ENCODE assay signal across 32 cellular contexts in genomic region chr11:57504511-57504910, GRCh38. TPM values are rescaled to one million over a fixed set of nuclear protein-coding genes. Genes with fewer than 3 reads are reported as not detected.
"Had no signal": no experiment of that assay in that cellular context is flagged by ENCODE, and none has a peak within 500 bp of the region (broad histone marks: within the 10 kb centered on the region; RNA-seq: fewer than 3 reads in every experiment).

No MANE protein-coding gene starts in this region.

- H3K27ac Mint-ChIP-seq: activated CD4-positive, alpha-beta T cell treated with anti-CD3 and anti-CD28 coated beads, Interleukin-2, amount 10 ng/mL, durations not matched to agents 7 days and 5 days; activated CD8-positive, alpha-beta T cell treated with anti-CD3 and anti-CD28 coated beads for 36 hours; activated naive CD8-positive, alpha-beta T cell treated with anti-CD3 and anti-CD28 coated beads for 36 hours; activated T-helper 17 cell treated with anti-CD3 and anti-CD28 coated beads, Interleukin-2, amount 50 U/mL, for 72 hours; effector memory CD8-positive, alpha-beta T cell; WTC11 had no signal

- H3K27ac ChIP-seq: ascending aorta, epithelial cell of prostate, esophagus squamous epithelium, gastroesophageal sphincter, heart right ventricle had no signal

- H3K27me3 Mint-ChIP-seq: activated CD4-positive, alpha-beta T cell treated with anti-CD3 and anti-CD28 coated beads, Interleukin-2, amount 10 ng/mL, durations not matched to agents 7 days and 5 days; activated CD8-positive, alpha-beta T cell treated with anti-CD3 and anti-CD28 coated beads for 36 hours; activated naive CD8-positive, alpha-beta T cell treated with anti-CD3 and anti-CD28 coated beads for 36 hours; activated T-helper 17 cell treated with anti-CD3 and anti-CD28 coated beads, Interleukin-2, amount 50 U/mL, for 72 hours; effector memory CD8-positive, alpha-beta T cell had no signal

- ATAC-seq: activated CD8-positive, alpha-beta T cell treated with anti-CD3 and anti-CD28 coated beads for 36 hours; activated T-cell treated with anti-CD3 and anti-CD28 coated beads, Interleukin-2, amount 50 U/mL, for 4 hours; activated T-helper 17 cell treated with anti-CD3 and anti-CD28 coated beads, Interleukin-2, amount 50 U/mL, for 72 hours; effector memory CD8-positive, alpha-beta T cell; gastroesophageal sphincter; heart right ventricle; WTC11 had no signal

- DNase-seq: activated CD4-positive, alpha-beta T cell treated with anti-CD3 and anti-CD28 coated beads for 1 hour; activated CD4-positive, alpha-beta T cell treated with anti-CD3 and anti-CD28 coated beads for 4 hours; activated CD4-positive, alpha-beta T cell treated with anti-CD3 and anti-CD28 coated beads, Interleukin-2, amount 10 ng/mL, durations not matched to agents 7 days and 5 days; activated CD4-positive, alpha-beta T cell treated with anti-CD3 and anti-CD28 coated beads, Interleukin-2, amount 50 U/mL, for 48 hours; activated CD8-positive, alpha-beta memory T cell treated with anti-CD3 and anti-CD28 coated beads for 24 hours; activated CD8-positive, alpha-beta T cell treated with anti-CD3 and anti-CD28 coated beads for 36 hours; activated effector memory CD4-positive, alpha-beta T cell treated with Interleukin-2 at 50 U/mL for 16 hours; activated gamma-delta T cell treated with Interleukin-2 at 50 U/mL for 16 hours; activated naive CD4-positive, alpha-beta T cell treated with anti-CD3 and anti-CD28 coated beads, Interleukin-2, amount 50 U/mL, for 16 hours; activated naive CD4-positive, alpha-beta T cell treated with Interleukin-2 at 50 U/mL for 16 hours; activated naive CD8-positive, alpha-beta T cell treated with anti-CD3 and anti-CD28 coated beads for 36 hours; activated T-cell treated with anti-CD3 and anti-CD28 coated beads, Interleukin-2, amount 50 U/mL, for 4 hours; caudate nucleus; cortex of kidney; dermis blood vessel endothelial cell; effector CD4-positive, alpha-beta T cell; effector memory CD8-positive, alpha-beta T cell; esophagus squamous epithelium; foreskin melanocyte; heart right ventricle; T-helper 2 cell had no signal

- H3K4me3 Mint-ChIP-seq: activated CD4-positive, alpha-beta T cell treated with anti-CD3 and anti-CD28 coated beads, Interleukin-2, amount 10 ng/mL, durations not matched to agents 7 days and 5 days; activated CD8-positive, alpha-beta T cell treated with anti-CD3 and anti-CD28 coated beads for 36 hours; activated naive CD8-positive, alpha-beta T cell treated with anti-CD3 and anti-CD28 coated beads for 36 hours; activated T-cell treated with anti-CD3 and anti-CD28 coated beads, Interleukin-2, amount 50 U/mL, for 4 hours; activated T-helper 17 cell treated with anti-CD3 and anti-CD28 coated beads, Interleukin-2, amount 50 U/mL, for 72 hours; effector memory CD8-positive, alpha-beta T cell; WTC11 had no signal

- H3K9me3 Mint-ChIP-seq: activated CD4-positive, alpha-beta T cell treated with anti-CD3 and anti-CD28 coated beads, Interleukin-2, amount 10 ng/mL, durations not matched to agents 7 days and 5 days; activated CD8-positive, alpha-beta T cell treated with anti-CD3 and anti-CD28 coated beads for 36 hours; activated naive CD8-positive, alpha-beta T cell treated with anti-CD3 and anti-CD28 coated beads for 36 hours; activated T-cell treated with anti-CD3 and anti-CD28 coated beads, Interleukin-2, amount 50 U/mL, for 4 hours; activated T-helper 17 cell treated with anti-CD3 and anti-CD28 coated beads, Interleukin-2, amount 50 U/mL, for 72 hours; effector memory CD8-positive, alpha-beta T cell; WTC11 had no signal

RNA-seq across cellular contexts. Expression of gene TIMM10, which starts 26.0 kb away (rescaled TPM):
- total RNA-seq: ascending aorta had no signal

RNA-seq across cellular contexts. Expression of gene SMTNL1, which starts 32.9 kb away (rescaled TPM):
- total RNA-seq: activated CD4-positive, alpha-beta T cell treated with anti-CD3 and anti-CD28 coated beads, Interleukin-2, amount 10 ng/mL, durations not matched to agents 7 days and 5 days; activated CD8-positive, alpha-beta T cell treated with anti-CD3 and anti-CD28 coated beads for 36 hours; activated naive CD8-positive, alpha-beta T cell treated with anti-CD3 and anti-CD28 coated beads for 36 hours; activated T-cell treated with anti-CD3 and anti-CD28 coated beads, Interleukin-2, amount 50 U/mL, for 4 hours; activated T-helper 17 cell treated with anti-CD3 and anti-CD28 coated beads, Interleukin-2, amount 50 U/mL, for 72 hours; ascending aorta; chondrocyte; dermis blood vessel endothelial cell; endothelial cell of umbilical vein; esophagus squamous epithelium; fibroblast of lung; fibroblast of villous mesenchyme; gastroesophageal sphincter; glomerular endothelial cell; heart right ventricle; T-helper 1 cell treated with Interleukin-12 subunit alpha and Interleukin-12 subunit beta and Interleukin-4 antibody, amounts not matched to agents 30 ng/mL and 1 ng/mL, for 36 hours had no signal

RNA-seq across cellular contexts. Expression of gene RTN4RL2, which starts 44.2 kb away (rescaled TPM):
- total RNA-seq: fibroblast of villous mesenchyme had no signal
